In the genomic region with DNA sequence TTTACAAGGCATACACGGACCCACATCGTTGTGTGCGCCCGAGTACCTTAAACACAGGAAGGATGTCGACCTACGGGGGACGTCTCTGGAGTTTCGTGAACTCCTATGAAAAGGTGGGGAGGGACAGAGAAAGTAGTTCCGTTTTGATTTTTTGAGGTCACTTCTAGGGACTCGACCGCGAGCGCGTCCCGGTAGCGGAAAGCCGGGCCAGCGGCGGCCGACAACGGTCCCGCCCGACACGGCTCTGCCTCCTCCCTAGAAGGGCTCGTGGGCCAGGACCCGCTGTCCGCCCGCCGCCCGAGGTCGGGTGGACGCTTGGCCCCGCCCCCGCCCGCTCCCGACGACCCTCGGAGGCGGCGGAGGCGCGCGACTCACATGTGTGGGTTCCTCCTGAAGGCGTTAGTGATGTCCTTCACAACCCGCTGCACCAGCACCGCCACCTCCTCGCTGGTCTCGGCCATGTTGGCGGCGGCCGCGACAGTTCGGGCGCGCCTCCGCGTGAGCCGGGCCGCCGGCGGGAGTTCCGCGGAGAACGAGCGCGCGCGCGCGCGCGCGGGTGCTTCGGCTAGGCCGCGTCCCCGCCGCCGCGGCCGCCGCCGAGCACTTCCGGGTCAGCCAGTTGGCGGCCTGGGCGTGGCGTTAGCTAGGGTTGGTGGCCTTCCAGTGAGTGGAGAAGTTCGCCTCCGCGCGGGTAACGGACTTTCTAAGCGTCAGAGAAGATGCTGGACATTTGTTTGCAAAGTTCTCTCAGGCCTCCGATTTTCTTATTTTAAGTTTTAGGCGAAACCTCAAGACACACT, we compare ENCODE assay signal across 1 cellular context.
TF ChIP-seq lines count a peak whose summit lies in the region.

A gene with protein sequence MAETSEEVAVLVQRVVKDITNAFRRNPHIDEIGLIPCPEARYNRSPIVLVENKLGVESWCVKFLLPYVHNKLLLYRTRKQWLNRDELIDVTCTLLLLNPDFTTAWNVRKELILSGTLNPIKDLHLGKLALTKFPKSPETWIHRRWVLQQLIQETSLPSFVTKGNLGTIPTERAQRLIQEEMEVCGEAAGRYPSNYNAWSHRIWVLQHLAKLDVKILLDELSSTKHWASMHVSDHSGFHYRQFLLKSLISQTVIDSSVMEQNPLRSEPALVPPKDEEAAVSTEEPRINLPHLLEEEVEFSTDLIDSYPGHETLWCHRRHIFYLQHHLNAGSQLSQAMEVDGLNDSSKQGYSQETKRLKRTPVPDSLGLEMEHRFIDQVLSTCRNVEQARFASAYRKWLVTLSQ (minus strand): TSS at position 534 of the 800 bp plus-strand sequence. CDS start 73 bp downstream, at position 461.

TF ChIP-seq in GM23338, 12 proteins besides CTCF, POLR2A, EP300 and RAD21:
- TF ChIP-seq CREB1 (CRISPR knock-in tag; IDR thresholded peaks at IDR 0.05; ENCODE audit: low read depth) (no peak), ZNF114 (CRISPR knock-in tag; IDR thresholded peaks at IDR 0.05) (no peak), NANOG (IDR thresholded peaks at IDR 0.05; ENCODE audit: borderline replicate concordance) (no peak), EZH2 (IDR thresholded peaks at IDR 0.05; ENCODE audit: low read depth, unreplicated experiment) (no peak), POLR2AphosphoS5 (IDR thresholded peaks at IDR 0.05; ENCODE audit: low read depth) (peak; percentile 73)
- TF ChIP-seq, protein P1, sequence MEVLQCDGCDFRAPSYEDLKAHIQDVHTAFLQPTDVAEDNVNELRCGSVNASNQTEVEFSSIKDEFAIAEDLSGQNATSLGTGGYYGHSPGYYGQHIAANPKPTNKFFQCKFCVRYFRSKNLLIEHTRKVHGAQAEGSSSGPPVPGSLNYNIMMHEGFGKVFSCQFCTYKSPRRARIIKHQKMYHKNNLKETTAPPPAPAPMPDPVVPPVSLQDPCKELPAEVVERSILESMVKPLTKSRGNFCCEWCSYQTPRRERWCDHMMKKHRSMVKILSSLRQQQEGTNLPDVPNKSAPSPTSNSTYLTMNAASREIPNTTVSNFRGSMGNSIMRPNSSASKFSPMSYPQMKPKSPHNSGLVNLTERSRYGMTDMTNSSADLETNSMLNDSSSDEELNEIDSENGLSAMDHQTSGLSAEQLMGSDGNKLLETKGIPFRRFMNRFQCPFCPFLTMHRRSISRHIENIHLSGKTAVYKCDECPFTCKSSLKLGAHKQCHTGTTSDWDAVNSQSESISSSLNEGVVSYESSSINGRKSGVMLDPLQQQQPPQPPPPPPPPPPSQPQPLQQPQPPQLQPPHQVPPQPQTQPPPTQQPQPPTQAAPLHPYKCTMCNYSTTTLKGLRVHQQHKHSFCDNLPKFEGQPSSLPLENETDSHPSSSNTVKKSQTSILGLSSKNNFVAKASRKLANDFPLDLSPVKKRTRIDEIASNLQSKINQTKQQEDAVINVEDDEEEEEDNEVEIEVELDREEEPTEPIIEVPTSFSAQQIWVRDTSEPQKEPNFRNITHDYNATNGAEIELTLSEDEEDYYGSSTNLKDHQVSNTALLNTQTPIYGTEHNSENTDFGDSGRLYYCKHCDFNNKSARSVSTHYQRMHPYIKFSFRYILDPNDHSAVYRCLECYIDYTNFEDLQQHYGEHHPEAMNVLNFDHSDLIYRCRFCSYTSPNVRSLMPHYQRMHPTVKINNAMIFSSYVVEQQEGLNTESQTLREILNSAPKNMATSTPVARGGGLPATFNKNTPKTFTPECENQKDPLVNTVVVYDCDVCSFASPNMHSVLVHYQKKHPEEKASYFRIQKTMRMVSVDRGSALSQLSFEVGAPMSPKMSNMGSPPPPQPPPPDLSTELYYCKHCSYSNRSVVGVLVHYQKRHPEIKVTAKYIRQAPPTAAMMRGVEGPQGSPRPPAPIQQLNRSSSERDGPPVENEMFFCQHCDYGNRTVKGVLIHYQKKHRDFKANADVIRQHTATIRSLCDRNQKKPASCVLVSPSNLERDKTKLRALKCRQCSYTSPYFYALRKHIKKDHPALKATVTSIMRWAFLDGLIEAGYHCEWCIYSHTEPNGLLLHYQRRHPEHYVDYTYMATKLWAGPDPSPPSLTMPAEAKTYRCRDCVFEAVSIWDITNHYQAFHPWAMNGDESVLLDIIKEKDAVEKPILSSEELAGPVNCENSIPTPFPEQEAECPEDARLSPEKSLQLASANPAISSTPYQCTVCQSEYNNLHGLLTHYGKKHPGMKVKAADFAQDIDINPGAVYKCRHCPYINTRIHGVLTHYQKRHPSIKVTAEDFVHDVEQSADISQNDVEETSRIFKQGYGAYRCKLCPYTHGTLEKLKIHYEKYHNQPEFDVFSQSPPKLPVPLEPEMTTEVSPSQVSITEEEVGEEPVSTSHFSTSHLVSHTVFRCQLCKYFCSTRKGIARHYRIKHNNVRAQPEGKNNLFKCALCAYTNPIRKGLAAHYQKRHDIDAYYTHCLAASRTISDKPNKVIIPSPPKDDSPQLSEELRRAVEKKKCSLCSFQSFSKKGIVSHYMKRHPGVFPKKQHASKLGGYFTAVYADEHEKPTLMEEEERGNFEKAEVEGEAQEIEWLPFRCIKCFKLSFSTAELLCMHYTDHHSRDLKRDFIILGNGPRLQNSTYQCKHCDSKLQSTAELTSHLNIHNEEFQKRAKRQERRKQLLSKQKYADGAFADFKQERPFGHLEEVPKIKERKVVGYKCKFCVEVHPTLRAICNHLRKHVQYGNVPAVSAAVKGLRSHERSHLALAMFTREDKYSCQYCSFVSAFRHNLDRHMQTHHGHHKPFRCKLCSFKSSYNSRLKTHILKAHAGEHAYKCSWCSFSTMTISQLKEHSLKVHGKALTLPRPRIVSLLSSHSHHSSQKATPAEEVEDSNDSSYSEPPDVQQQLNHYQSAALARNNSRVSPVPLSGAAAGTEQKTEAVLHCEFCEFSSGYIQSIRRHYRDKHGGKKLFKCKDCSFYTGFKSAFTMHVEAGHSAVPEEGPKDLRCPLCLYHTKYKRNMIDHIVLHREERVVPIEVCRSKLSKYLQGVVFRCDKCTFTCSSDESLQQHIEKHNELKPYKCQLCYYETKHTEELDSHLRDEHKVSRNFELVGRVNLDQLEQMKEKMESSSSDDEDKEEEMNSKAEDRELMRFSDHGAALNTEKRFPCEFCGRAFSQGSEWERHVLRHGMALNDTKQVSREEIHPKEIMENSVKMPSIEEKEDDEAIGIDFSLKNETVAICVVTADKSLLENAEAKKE (CRISPR knock-in tag; IDR thresholded peaks at IDR 0.05) = no peak
- TF ChIP-seq, protein P2, sequence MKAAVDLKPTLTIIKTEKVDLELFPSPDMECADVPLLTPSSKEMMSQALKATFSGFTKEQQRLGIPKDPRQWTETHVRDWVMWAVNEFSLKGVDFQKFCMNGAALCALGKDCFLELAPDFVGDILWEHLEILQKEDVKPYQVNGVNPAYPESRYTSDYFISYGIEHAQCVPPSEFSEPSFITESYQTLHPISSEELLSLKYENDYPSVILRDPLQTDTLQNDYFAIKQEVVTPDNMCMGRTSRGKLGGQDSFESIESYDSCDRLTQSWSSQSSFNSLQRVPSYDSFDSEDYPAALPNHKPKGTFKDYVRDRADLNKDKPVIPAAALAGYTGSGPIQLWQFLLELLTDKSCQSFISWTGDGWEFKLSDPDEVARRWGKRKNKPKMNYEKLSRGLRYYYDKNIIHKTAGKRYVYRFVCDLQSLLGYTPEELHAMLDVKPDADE (IDR thresholded peaks at IDR 0.05) = peak; percentile 21; the same call in 1 of the 2 replicates
TF ChIP-seq in GM23338: peak in this region for 2.
